26 cellular contexts compared by ENCODE assay signal in the genomic region with DNA sequence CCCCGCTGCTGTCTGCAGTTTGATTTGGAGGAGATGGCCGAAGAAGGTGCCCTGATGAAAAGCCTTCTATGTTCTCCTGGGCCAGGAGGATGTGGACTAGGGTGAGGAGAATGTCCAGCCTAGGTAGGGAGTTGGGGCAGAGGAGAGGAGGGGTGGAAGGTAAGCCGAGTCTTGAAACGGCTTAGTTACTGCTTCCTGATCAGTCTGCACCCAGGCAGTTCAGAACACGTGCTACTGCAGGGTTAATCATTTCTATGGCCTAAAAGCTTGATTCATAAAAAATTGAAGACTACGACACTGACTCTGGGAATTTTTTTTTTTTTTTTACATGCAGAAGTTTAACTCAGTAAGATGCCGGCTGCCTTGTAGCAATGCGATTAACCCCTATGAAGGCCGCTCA.
"Had no signal": no experiment of that assay in that cellular context is flagged by ENCODE, and none has a peak within 500 bp of the region (broad histone marks: within the 10 kb centered on the region; RNA-seq: fewer than 3 reads in every experiment).

No MANE protein-coding gene starts in this region.

- H3K4me3 ChIP-seq: colonic mucosa, left lung, mucosa of descending colon, right atrium auricular region, stomach, thyroid gland, vagina had no signal

- H3K27me3 ChIP-seq: colonic mucosa, left lung, right atrium auricular region, stomach, thyroid gland, vagina had no signal

- ATAC-seq: left cardiac atrium; left lung; mucosa of descending colon; natural killer cell treated with Interleukin-12 subunit alpha and Interleukin-12 subunit beta and Interleukin-15 and Interleukin-18, amount 100 ng/mL, for 72 hours; sciatic nerve; stimulated activated effector memory CD8-positive, alpha-beta T cell treated with anti-CD3 and anti-CD28 coated beads, Interleukin-12 subunit alpha, Interleukin-12 subunit beta, amount 100 ng/mL, for 72 hours had no signal

- H3K36me3 ChIP-seq: colonic mucosa, left lung, right atrium auricular region, stomach, thyroid gland, vagina had no signal

- H3K27me3 Mint-ChIP-seq: dendritic cell treated with granulocyte-macrophage colony-stimulating factor and Interleukin-4, amounts not matched to agents 40 ng/mL and 50 ng/mL, for 4 days had no signal

- H3K27ac ChIP-seq: colonic mucosa, left lung, right atrium auricular region, stomach, thyroid gland, vagina had no signal

- H3K4me1 Mint-ChIP-seq: immature natural killer cell; mesothelial cell of epicardium; naive B cell; stimulated activated effector memory CD8-positive, alpha-beta T cell treated with anti-CD3 and anti-CD28 coated beads, Interleukin-12 subunit alpha, Interleukin-12 subunit beta, amount 100 ng/mL, for 72 hours had no signal

- H3K36me3 Mint-ChIP-seq: mesothelial cell of epicardium; stimulated activated effector memory CD8-positive, alpha-beta T cell treated with anti-CD3 and anti-CD28 coated beads, Interleukin-12 subunit alpha, Interleukin-12 subunit beta, amount 100 ng/mL, for 72 hours had no signal

- H3K9me3 ChIP-seq: colonic mucosa, thyroid gland, vagina had no signal

- H3K4me3 Mint-ChIP-seq: dendritic cell treated with granulocyte-macrophage colony-stimulating factor and Interleukin-4, amounts not matched to agents 40 ng/mL and 50 ng/mL, for 4 days; immature natural killer cell; mesothelial cell of epicardium; naive B cell; natural killer cell treated with Interleukin-12 subunit alpha and Interleukin-12 subunit beta and Interleukin-15 and Interleukin-18, amount 100 ng/mL, for 72 hours; neural crest cell; stimulated activated effector memory CD8-positive, alpha-beta T cell treated with anti-CD3 and anti-CD28 coated beads, Interleukin-12 subunit alpha, Interleukin-12 subunit beta, amount 100 ng/mL, for 72 hours had no signal

- H3K27ac Mint-ChIP-seq: dendritic cell treated with granulocyte-macrophage colony-stimulating factor and Interleukin-4, amounts not matched to agents 40 ng/mL and 50 ng/mL, for 4 days; immature natural killer cell; mesothelial cell of epicardium; natural killer cell treated with Interleukin-12 subunit alpha and Interleukin-12 subunit beta and Interleukin-15 and Interleukin-18, amount 100 ng/mL, for 72 hours; stimulated activated effector memory CD8-positive, alpha-beta T cell treated with anti-CD3 and anti-CD28 coated beads, Interleukin-12 subunit alpha, Interleukin-12 subunit beta, amount 100 ng/mL, for 72 hours had no signal

- DNase-seq: colonic mucosa; effector memory CD4-positive, alpha-beta T cell; hypothalamus; immature natural killer cell; left cardiac atrium; left lung; mesenchymal stem cell; mucosa of descending colon; naive B cell; stimulated activated CD4-positive, alpha-beta T cell treated with anti-CD3 and anti-CD28 coated beads, Interleukin-2, amount 100 ng/mL, for 24 hours; stimulated activated CD4-positive, alpha-beta T cell treated with anti-CD3 and anti-CD28 coated beads, Interleukin-4, amount 100 ng/mL, for 24 hours; stimulated activated naive CD4-positive, alpha-beta T cell treated with Interleukin-2 at 50 U/mL for 16 hours; stomach; thyroid gland; trophoblast cell had no signal

- FAIRE-seq: endothelial cell of umbilical vein, frontal cortex, keratinocyte had no signal

- H3K4me1 ChIP-seq: colonic mucosa, left lung, right atrium auricular region, stomach, thyroid gland, vagina had no signal
